In the genomic region with DNA sequence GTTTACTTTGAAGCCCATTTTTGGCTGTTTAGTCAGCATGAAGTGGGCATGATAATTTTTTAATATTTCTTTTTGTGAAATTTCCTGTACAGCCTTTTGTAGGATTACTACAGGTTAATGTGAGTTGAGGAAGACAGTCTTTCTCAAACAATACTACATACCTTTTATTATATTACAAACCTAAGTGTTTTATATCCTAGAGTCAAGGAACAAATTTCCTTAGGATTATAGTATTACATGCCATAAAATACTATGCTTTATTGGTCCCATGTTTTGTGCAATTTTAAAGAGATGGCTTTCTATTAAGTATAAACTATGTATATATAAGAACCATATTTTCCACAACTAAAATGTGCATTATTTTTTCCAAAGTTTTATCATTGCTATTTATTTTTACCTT, we compare ENCODE assay signal across 26 cellular contexts.
"Had no signal": no experiment of that assay in that cellular context is flagged by ENCODE, and none has a peak within 500 bp of the region (broad histone marks: within the 10 kb centered on the region; RNA-seq: fewer than 3 reads in every experiment).

No MANE protein-coding gene starts in this region.

- H3K27me3 ChIP-seq: hepatocyte, ovary, stomach, testis, thyroid gland, transverse colon, upper lobe of left lung, vagina had no signal

- H3K27ac ChIP-seq: hepatocyte, lower lobe of right lung, ovary, prostate gland, skin epidermis, stomach, thyroid gland, upper lobe of left lung, vagina had no signal

- ATAC-seq: left lobe of liver; lower lobe of right lung; naive thymus-derived CD4-positive, alpha-beta T cell; natural killer cell treated with Interleukin-12 subunit alpha and Interleukin-12 subunit beta and Interleukin-15 and Interleukin-18, amount 100 ng/mL, for 72 hours; right cardiac atrium; sciatic nerve; stimulated activated naive B cell treated with anti-CD40 and anti-IgM and Interleukin-4, amounts not matched to agents 10 μg/mL and 1 μg/mL and 100 μg/mL, for 72 hours; stimulated activated naive CD8-positive, alpha-beta T cell treated with anti-CD3 and anti-CD28 coated beads, Interleukin-15, Interleukin-2, amounts not matched to agents 100 U/mL and 50 U/mL, for 24 hours had no signal

- H3K4me3 ChIP-seq: hepatocyte, lower lobe of right lung, ovary, prostate gland, skin epidermis, stomach, testis, thyroid gland, transverse colon, upper lobe of left lung, vagina had no signal

- H3K36me3 ChIP-seq: ovary, prostate gland had no signal

- H3K9me3 ChIP-seq: lower lobe of right lung, ovary, prostate gland, stomach, testis, thyroid gland, transverse colon, upper lobe of left lung, vagina had no signal

- DNase-seq: islet precursor cell; lower lobe of right lung; mesendoderm; naive thymus-derived CD4-positive, alpha-beta T cell; ovary; posterior cingulate gyrus; retina; right cardiac atrium; stimulated activated CD4-positive, alpha-beta T cell treated with anti-CD3 and anti-CD28 coated beads, Interleukin-12 subunit alpha, Interleukin-12 subunit beta, amount 100 ng/mL, for 4 hours; stimulated activated CD4-positive, alpha-beta T cell treated with anti-CD3 and anti-CD28 coated beads, Interleukin-15, amount 100 ng/mL, for 24 hours; stimulated activated CD4-positive, alpha-beta T cell treated with anti-CD3 and anti-CD28 coated beads, Interleukin-2, amount 100 ng/mL, for 24 hours; stimulated activated CD4-positive, alpha-beta T cell treated with anti-CD3 and anti-CD28 coated beads, Interleukin-4, amount 100 ng/mL, for 1 hour; stimulated activated naive B cell treated with anti-CD40 and anti-IgM and Interleukin-4, amounts not matched to agents 10 μg/mL and 1 μg/mL and 100 μg/mL, for 72 hours; stimulated activated naive CD8-positive, alpha-beta T cell treated with anti-CD3 and anti-CD28 coated beads, Interleukin-15, Interleukin-2, amounts not matched to agents 100 U/mL and 50 U/mL, for 24 hours; stomach; testis; thyroid gland; transverse colon; upper lobe of left lung had no signal

- H3K4me1 ChIP-seq: lower lobe of right lung, prostate gland, upper lobe of left lung, vagina had no signal
